ENCODE assay signal across 10 cellular contexts in genomic region chr11:123100378-123101085, GRCh38. TPM values are rescaled to one million over a fixed set of nuclear protein-coding genes. Genes with fewer than 3 reads are reported as not detected.
DNase-seq lines count a peak whose midpoint lies in the region; ATAC-seq and TF ChIP-seq lines count a peak whose summit lies in the region.
"Had no signal": no experiment of that assay in that cellular context is flagged by ENCODE, and none has a peak within 500 bp of the region (broad histone marks: within the 10 kb centered on the region; RNA-seq: fewer than 3 reads in every experiment).

No MANE protein-coding gene starts in this region.

- peaks cover 11 to 43% (median 23%) of the 10 kb centered on the region in 6 donors for H3K4me1 ChIP-seq in spleen

- no peaks in the 10 kb centered on the region for H3K9me3 ChIP-seq in spleen

- no peak for TF ChIP-seq POLR2A in spleen (IDR thresholded peaks at IDR 0.05)

- no peak for DNase-seq in HFFc6
- DNase-seq in T-cell: no peak
- DNase-seq in fibroblast of mammary gland (ENCODE audit: low read depth): peak; percentile 45
- no peak for DNase-seq in spleen
- no peak for DNase-seq in stimulated activated CD4-positive, alpha-beta T cell treated with anti-CD3 and anti-CD28 coated beads, Interleukin-2, amount 100 ng/mL, for 48 hours
- no peak for DNase-seq in COR-L47 (lab: John Stamatoyannopoulos, UW)
- DNase-seq: activated CD8-positive, alpha-beta memory T cell treated with anti-CD3 and anti-CD28 coated beads, Interleukin-2, amount 10 ng/mL, durations not matched to agents 7 days and 5 days; cortex of kidney; stimulated activated naive CD4-positive, alpha-beta T cell treated with Interleukin-2 at 50 U/mL for 16 hours had no signal

- H3K4me1 Mint-ChIP-seq in HFFc6 (ENCODE audit: low read depth) (peaks cover 52% of the 10 kb centered on the region), T-cell (peaks cover 25 to 42% (median 34%) of the 10 kb centered on the region in 3 donors)

- no peaks in the 10 kb centered on the region for H3K9me3 Mint-ChIP-seq in HFFc6
- H3K9me3 Mint-ChIP-seq in T-cell: no peaks in the 10 kb centered on the region

- H3K27ac Mint-ChIP-seq in HFFc6 (peak overlapping the region; percentile 70), T-cell (peak overlapping the region; percentile 92 to 94)
- H3K27ac Mint-ChIP-seq: activated CD8-positive, alpha-beta memory T cell treated with anti-CD3 and anti-CD28 coated beads, Interleukin-2, amount 10 ng/mL, durations not matched to agents 7 days and 5 days had no signal

- peak; percentile 31 to 48 (median 36) for ATAC-seq in T-cell (replicated peaks in 1 of 4)
- ATAC-seq in HG02885 (IDR thresholded peaks at IDR 0.05; ENCODE audit: poor library complexity, unreplicated experiment): no peak
- ATAC-seq: activated CD8-positive, alpha-beta memory T cell treated with anti-CD3 and anti-CD28 coated beads, Interleukin-2, amount 10 ng/mL, durations not matched to agents 7 days and 5 days had no signal

- 54 to 69% (median 56%) methylated on average over 7 of the region's 7 CpGs for WGBS in spleen, 5 donors

- no peak for TF ChIP-seq CTCF in HFFc6 (IDR thresholded peaks at IDR 0.05)
- no peak for TF ChIP-seq CTCF in fibroblast of mammary gland (conservative IDR thresholded peaks at IDR 0.05; ENCODE audit: control insufficient read depth, insufficient read depth, low read depth, low read length)
- no peak for TF ChIP-seq CTCF in spleen (IDR thresholded peaks at IDR 0.05 in 8 of 11, conservative IDR thresholded peaks at IDR 0.05 in 3 of 11)

- no peak overlapping the region for H3K4me3 ChIP-seq in fibroblast of mammary gland (ENCODE audit: control insufficient read depth, low read depth, low read length)
- H3K4me3 ChIP-seq in spleen: no peak overlapping the region

- CTCF ChIA-PET in T-cell (lab: Charles Lee): interaction anchor here in 1 of 2 donors (0.7 to 0.9 kb wide), 2 partner anchors 15 to 46 kb away, joined by 3 to 4 read pairs; no protein-coding TSS in a partner anchor

- H3K36me3 Mint-ChIP-seq in HFFc6 (ENCODE audit: low read depth): peaks cover 13% of the 10 kb centered on the region; the same call in 1 of the 2 replicates
- H3K36me3 Mint-ChIP-seq in T-cell: peaks cover 12% of the 10 kb centered on the region
- H3K36me3 Mint-ChIP-seq: activated CD8-positive, alpha-beta memory T cell treated with anti-CD3 and anti-CD28 coated beads, Interleukin-2, amount 10 ng/mL, durations not matched to agents 7 days and 5 days had no signal

- intact Hi-C loops in spleen (cut with DNase I; ENCODE audit: low total_unique reads): no loop called here

- H3K27me3 ChIP-seq in spleen (replicated peaks in 1 of 7): no peaks in the 10 kb centered on the region

- H3K27me3 Mint-ChIP-seq in HFFc6 (ENCODE audit: insufficient read depth): peaks cover 11% of the 10 kb centered on the region
- no peaks in the 10 kb centered on the region for H3K27me3 Mint-ChIP-seq in T-cell
- H3K27me3 Mint-ChIP-seq: activated CD8-positive, alpha-beta memory T cell treated with anti-CD3 and anti-CD28 coated beads, Interleukin-2, amount 10 ng/mL, durations not matched to agents 7 days and 5 days had no signal

- H3K36me3 ChIP-seq in spleen: no peaks in the 10 kb centered on the region

- no peak overlapping the region for H3K4me3 Mint-ChIP-seq in HFFc6
- H3K4me3 Mint-ChIP-seq in T-cell: peak overlapping the region; percentile 31 to 62 (median 43)
- H3K4me3 Mint-ChIP-seq: activated CD8-positive, alpha-beta memory T cell treated with anti-CD3 and anti-CD28 coated beads, Interleukin-2, amount 10 ng/mL, durations not matched to agents 7 days and 5 days had no signal

- peak overlapping the region in 7 of 8 donors; percentile 15 to 71 (median 65) for H3K27ac ChIP-seq in spleen

- POLR2A ChIA-PET in T-cell (lab: Charles Lee): interaction anchor here in 1 of 2 donors (0.6 kb wide), 1 partner anchor 146 kb away, joined by 3 read pairs; no protein-coding TSS in a partner anchor

RNA-seq across cellular contexts. Expression of gene HSPA8, which starts 38.6 kb away (rescaled TPM):
- 1,000 to 10,000 TPM; 1,520 to 2,256 (median 2,072) TPM for total RNA-seq in HFFc6 (2021; fragmentation: NEBNext Ultra II Directional; extraction: Animal tissue kit (Norgen Biotek cat#: 25700))
- total RNA-seq in T-cell (1,000 to 10,000 TPM in 1 of 5 donors, 100 to 1,000 TPM in 4; 791 to 1,086 (median 843) TPM), spleen (1,000 to 10,000 TPM in 1 of 7 donors, 100 to 1,000 TPM in 6; 550 to 1,026 (median 678) TPM)
- 100 to 1,000 TPM; 110 to 369 (median 156) TPM for polyA plus RNA-seq in spleen
